Comparison of ENCODE assay signal across 14 cellular contexts in the genomic region with DNA sequence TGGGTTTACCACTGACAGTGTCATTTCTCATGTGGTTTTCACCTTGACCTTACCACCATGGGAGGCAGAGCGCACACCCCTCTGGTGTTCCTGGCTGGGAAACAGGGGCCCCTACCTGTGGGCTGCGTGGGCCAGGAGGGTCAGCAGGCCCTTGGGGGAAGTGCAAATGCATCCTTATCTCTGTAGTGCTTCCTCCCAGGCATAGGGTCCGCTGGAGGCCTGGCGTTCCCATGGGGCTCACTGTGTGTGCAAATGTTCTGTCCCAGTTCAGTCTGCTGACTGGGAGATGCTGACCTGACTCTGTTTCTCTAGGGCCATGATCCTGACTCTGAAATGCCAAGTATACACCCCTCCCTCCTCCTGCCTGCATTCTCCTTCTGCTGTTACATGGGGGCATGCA.
"Had no signal": no experiment of that assay in that cellular context is flagged by ENCODE, and none has a peak within 500 bp of the region (broad histone marks: within the 10 kb centered on the region; RNA-seq: fewer than 3 reads in every experiment).

No MANE protein-coding gene starts in this region.

- H3K36me3 Mint-ChIP-seq: mesothelial cell of epicardium had no signal

- H3K36me3 ChIP-seq: pancreas, sigmoid colon, spleen, stomach had no signal

- H3K27me3 ChIP-seq: foreskin keratinocyte, pancreas, sigmoid colon, spleen, stomach, testis had no signal

- H3K4me2 ChIP-seq: SK-N-SH had no signal

- H3K27ac Mint-ChIP-seq: activated CD4-positive, alpha-beta T cell treated with anti-CD3 and anti-CD28 coated beads for 36 hours; mesothelial cell of epicardium had no signal

- DNase-seq: activated CD4-positive, alpha-beta T cell treated with anti-CD3 and anti-CD28 coated beads for 36 hours; activated CD8-positive, alpha-beta memory T cell treated with anti-CD3 and anti-CD28 coated beads, Interleukin-2, amount 50 U/mL, for 48 hours; activated naive CD4-positive, alpha-beta T cell treated with anti-CD3 and anti-CD28 coated beads, Interleukin-2, amount 50 U/mL, for 16 hours; amniotic stem cell; effector memory CD4-positive, alpha-beta T cell; foreskin keratinocyte; pancreas; SK-N-SH; stomach; T-helper 1 cell; testis had no signal

- H3K9me3 ChIP-seq: pancreas, sigmoid colon, SK-N-SH, spleen, stomach, testis had no signal

- H3K27me3 Mint-ChIP-seq: activated CD4-positive, alpha-beta T cell treated with anti-CD3 and anti-CD28 coated beads for 36 hours had no signal

- H3K9me3 Mint-ChIP-seq: mesothelial cell of epicardium had no signal

- H3K4me3 Mint-ChIP-seq: activated CD4-positive, alpha-beta T cell treated with anti-CD3 and anti-CD28 coated beads for 36 hours; mesothelial cell of epicardium had no signal

- FAIRE-seq: pancreas had no signal

- H3K27ac ChIP-seq: foreskin keratinocyte, sigmoid colon, spleen, stomach, testis had no signal

- H3K9ac ChIP-seq: SK-N-SH had no signal

- H3K4me1 ChIP-seq: foreskin keratinocyte had no signal

- H3K4me3 ChIP-seq: pancreas, sigmoid colon, spleen, stomach, testis had no signal
